In genomic region chr5:25327173-25327572, GRCh38 we compare ENCODE assay signal across 30 cellular contexts.
"Had no signal": no experiment of that assay in that cellular context is flagged by ENCODE, and none has a peak within 500 bp of the region (broad histone marks: within the 10 kb centered on the region; RNA-seq: fewer than 3 reads in every experiment).

No MANE protein-coding gene starts in this region.

- H3K9ac ChIP-seq: neural progenitor cell, parathyroid adenoma had no signal

- H3K79me2 ChIP-seq: parathyroid adenoma had no signal

- H2AFZ ChIP-seq: neural progenitor cell, parathyroid adenoma had no signal

- FAIRE-seq: urothelium cell line had no signal

- H3K27ac ChIP-seq: neural progenitor cell, ovary, parathyroid adenoma, psoas muscle, skin epidermis, spleen, thoracic aorta, thyroid gland, tibial nerve, upper lobe of left lung, vagina had no signal

- H3K27me3 ChIP-seq: neural progenitor cell, ovary, spleen, thyroid gland, tibial nerve, upper lobe of left lung, vagina had no signal

- H3K36me3 ChIP-seq: neural progenitor cell, ovary, spleen, thoracic aorta, thyroid gland, tibial nerve, upper lobe of left lung, vagina had no signal

- H3K4me3 ChIP-seq: neural progenitor cell, ovary, psoas muscle, skin epidermis, smooth muscle cell, spleen, thoracic aorta, thyroid gland, tibial nerve, upper lobe of left lung, vagina had no signal

- ATAC-seq: naive thymus-derived CD4-positive, alpha-beta T cell; natural killer cell; psoas muscle; right cardiac atrium; sciatic nerve; stimulated activated memory B cell treated with anti-CD40 and anti-IgM and Interleukin-4, amounts not matched to agents 10 μg/mL and 1 μg/mL and 100 μg/mL, for 72 hours; stimulated activated naive CD8-positive, alpha-beta T cell treated with anti-CD3 and anti-CD28 coated beads, Interleukin-15, amount 100 ng/mL, for 72 hours; stimulated activated naive CD8-positive, alpha-beta T cell treated with anti-CD3 and anti-CD28 coated beads, Interleukin-15, Interleukin-2, amounts not matched to agents 100 U/mL and 50 U/mL, for 24 hours had no signal

- H3K9me3 ChIP-seq: ovary, thoracic aorta, thyroid gland, vagina had no signal

- H3K4me1 ChIP-seq: neural progenitor cell, parathyroid adenoma, psoas muscle, spleen, thyroid gland, tibial nerve, upper lobe of left lung, vagina had no signal

- H3K4me2 ChIP-seq: neural progenitor cell, smooth muscle cell had no signal

- DNase-seq: naive thymus-derived CD4-positive, alpha-beta T cell; natural killer cell; occipital lobe; ovary; posterior cingulate gyrus; psoas muscle; right cardiac atrium; spleen; stimulated activated CD4-positive, alpha-beta T cell treated with anti-CD3 and anti-CD28 coated beads, Interleukin-12 subunit alpha, Interleukin-12 subunit beta, amount 100 ng/mL, for 4 hours; stimulated activated CD4-positive, alpha-beta T cell treated with anti-CD3 and anti-CD28 coated beads, Interleukin-1b, Interleukin-23, amount 100 ng/mL, for 48 hours; stimulated activated CD4-positive, alpha-beta T cell treated with anti-CD3 and anti-CD28 coated beads, Interleukin-4, amount 100 ng/mL, for 1 hour; stimulated activated CD4-positive, alpha-beta T cell treated with anti-CD3 and anti-CD28 coated beads, Interleukin-4, amount 100 ng/mL, for 4 hours; stimulated activated CD8-positive, alpha-beta memory T cell treated with anti-CD3 and anti-CD28 coated beads, Interleukin-4, amount 100 ng/mL, for 48 hours; stimulated activated naive CD4-positive, alpha-beta T cell; stimulated activated naive CD8-positive, alpha-beta T cell treated with anti-CD3 and anti-CD28 coated beads, Interleukin-15, amount 100 ng/mL, for 72 hours; stimulated activated naive CD8-positive, alpha-beta T cell treated with anti-CD3 and anti-CD28 coated beads, Interleukin-15, Interleukin-2, amounts not matched to agents 100 U/mL and 50 U/mL, for 24 hours; substantia nigra; thyroid gland; trophoblast cell; upper lobe of left lung had no signal
